ENCODE assay signal across 10 cellular contexts in the genomic region with DNA sequence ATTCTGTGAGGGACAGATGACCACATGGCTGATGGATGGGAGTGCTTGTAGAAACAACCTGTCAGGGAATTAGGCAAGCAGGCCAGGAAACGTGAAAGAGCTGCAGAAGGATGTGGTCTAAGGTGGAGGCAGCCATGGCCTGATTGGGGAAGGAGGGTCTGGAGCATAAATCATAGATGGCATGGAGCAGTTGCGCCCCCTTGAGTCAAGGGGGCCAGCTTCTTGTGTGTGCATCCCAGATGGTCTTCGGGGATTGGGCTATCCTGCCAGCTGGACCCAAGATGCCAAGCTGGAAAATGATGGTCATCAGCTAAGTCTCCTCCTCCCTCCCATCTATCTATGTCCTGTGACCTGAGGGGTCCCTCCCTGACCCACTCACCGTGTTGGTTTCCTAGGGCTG.
A peak's percentile ranks its signal among the peaks of the same experiment; 100 is the strongest.
DNase-seq lines count a peak whose midpoint lies in the region; ATAC-seq and TF ChIP-seq lines count a peak whose summit lies in the region.
"Had no signal": no experiment of that assay in that cellular context is flagged by ENCODE, and none has a peak within 500 bp of the region (broad histone marks: within the 10 kb centered on the region; RNA-seq: fewer than 3 reads in every experiment).

No MANE protein-coding gene starts in this region.

- H3K36me3 ChIP-seq in neural progenitor cell (no peaks in the 10 kb centered on the region), thyroid gland (no peaks in the 10 kb centered on the region), Peyer's patch (no peaks in the 10 kb centered on the region)

- H2AFZ ChIP-seq in neural progenitor cell (replicated peaks) = no peak overlapping the region

- no peak overlapping the region for H3K27ac ChIP-seq in neural progenitor cell
- H3K27ac ChIP-seq in thyroid gland = no peak overlapping the region
- no peak overlapping the region for H3K27ac ChIP-seq in Peyer's patch

- peak; percentile 54 for TF ChIP-seq CTCF in activated CD8-positive, alpha-beta T cell treated with anti-CD3 and anti-CD28 coated beads for 36 hours (IDR thresholded peaks at IDR 0.05)
- TF ChIP-seq CTCF in neural progenitor cell (IDR thresholded peaks at IDR 0.05) (peak; percentile 43), thyroid gland (IDR thresholded peaks at IDR 0.05) (peak in 2 of 6 experiments; percentile 25 to 27), Peyer's patch (IDR thresholded peaks at IDR 0.05) (peak in 1 of 6 experiments; percentile 18)

- H3K27me3 Mint-ChIP-seq in activated CD8-positive, alpha-beta memory T cell treated with anti-CD3 and anti-CD28 coated beads, Interleukin-2, amount 10 ng/mL, durations not matched to agents 7 days and 5 days = peaks cover 19% of the 10 kb centered on the region
- H3K27me3 Mint-ChIP-seq in activated CD8-positive, alpha-beta T cell treated with anti-CD3 and anti-CD28 coated beads for 36 hours = peaks cover 6% of the 10 kb centered on the region
- peaks cover 2% of the 10 kb centered on the region for H3K27me3 Mint-ChIP-seq in neural progenitor cell (ENCODE audit: insufficient read depth, low read depth)

- TF ChIP-seq RAD21 in Ishikawa (IDR thresholded peaks at IDR 0.05; ENCODE audit: low read depth) = peak; percentile 60

- no peak for TF ChIP-seq POLR2A in thyroid gland (IDR thresholded peaks at IDR 0.05)
- no peak for TF ChIP-seq POLR2A in Peyer's patch (IDR thresholded peaks at IDR 0.05)

- H3K27ac Mint-ChIP-seq in activated CD8-positive, alpha-beta memory T cell treated with anti-CD3 and anti-CD28 coated beads, Interleukin-2, amount 10 ng/mL, durations not matched to agents 7 days and 5 days = no peak overlapping the region
- H3K27ac Mint-ChIP-seq in activated CD8-positive, alpha-beta T cell treated with anti-CD3 and anti-CD28 coated beads for 36 hours = no peak overlapping the region
- no peak overlapping the region for H3K27ac Mint-ChIP-seq in neural progenitor cell

- intact Hi-C loops in activated CD8-positive, alpha-beta T cell treated with anti-CD3 and anti-CD28 coated beads for 36 hours (cut with micrococcal nuclease) = loop anchor here (5.0 kb wide), 1 partner anchor 71 kb away; no protein-coding TSS in a partner anchor
- intact Hi-C loops in thyroid gland (cut with DNase I) = no loop called here

- H3K4me1 ChIP-seq in neural progenitor cell = no peaks in the 10 kb centered on the region
- peaks cover 0 to 4% of the 10 kb centered on the region in 2 donors for H3K4me1 ChIP-seq in thyroid gland
- no peaks in the 10 kb centered on the region for H3K4me1 ChIP-seq in Peyer's patch

- POLR2A ChIA-PET in activated CD8-positive, alpha-beta T cell treated with anti-CD3 and anti-CD28 coated beads for 36 hours (lab: Charles Lee) = interaction anchor here (1.0 to 1.3 kb wide), 2 partner anchors 17 to 19 kb away, joined by 3 read pairs; no protein-coding TSS in a partner anchor

- H4K20me1 ChIP-seq in neural progenitor cell (ENCODE audit: low read depth) = no peaks in the 10 kb centered on the region

- no peak overlapping the region for H3K4me3 Mint-ChIP-seq in activated CD8-positive, alpha-beta memory T cell treated with anti-CD3 and anti-CD28 coated beads, Interleukin-2, amount 10 ng/mL, durations not matched to agents 7 days and 5 days
- no peak overlapping the region for H3K4me3 Mint-ChIP-seq in activated CD8-positive, alpha-beta T cell treated with anti-CD3 and anti-CD28 coated beads for 36 hours
- no peak overlapping the region for H3K4me3 Mint-ChIP-seq in neural progenitor cell

- no peaks in the 10 kb centered on the region for H3F3A ChIP-seq in neural progenitor cell (ENCODE audit: low read depth)

- H3K4me1 Mint-ChIP-seq in activated CD8-positive, alpha-beta memory T cell treated with anti-CD3 and anti-CD28 coated beads, Interleukin-2, amount 10 ng/mL, durations not matched to agents 7 days and 5 days = peaks cover 12% of the 10 kb centered on the region
- H3K4me1 Mint-ChIP-seq in activated CD8-positive, alpha-beta T cell treated with anti-CD3 and anti-CD28 coated beads for 36 hours (ENCODE audit: low read depth) = no peaks in the 10 kb centered on the region
- H3K4me1 Mint-ChIP-seq in neural progenitor cell = no peaks in the 10 kb centered on the region

- H3K27me3 ChIP-seq in neural progenitor cell (no peaks in the 10 kb centered on the region), thyroid gland (no peaks in the 10 kb centered on the region), Peyer's patch (no peaks in the 10 kb centered on the region)

- no peaks in the 10 kb centered on the region for H3K9me3 ChIP-seq in neural progenitor cell (ENCODE audit: low read depth)
- H3K9me3 ChIP-seq in thyroid gland = no peaks in the 10 kb centered on the region
- no peaks in the 10 kb centered on the region for H3K9me3 ChIP-seq in Peyer's patch

- 68 to 71% methylated on average over 4 of the region's 4 CpGs for WGBS in thyroid gland, 2 donors

- no peaks in the 10 kb centered on the region for H3K36me3 Mint-ChIP-seq in activated CD8-positive, alpha-beta memory T cell treated with anti-CD3 and anti-CD28 coated beads, Interleukin-2, amount 10 ng/mL, durations not matched to agents 7 days and 5 days
- H3K36me3 Mint-ChIP-seq in activated CD8-positive, alpha-beta T cell treated with anti-CD3 and anti-CD28 coated beads for 36 hours (ENCODE audit: low read depth) = no peaks in the 10 kb centered on the region
- no peaks in the 10 kb centered on the region for H3K36me3 Mint-ChIP-seq in neural progenitor cell
- H3K36me3 Mint-ChIP-seq: naive thymus-derived CD4-positive, alpha-beta T cell had no signal

- no peaks in the 10 kb centered on the region for H3K79me2 ChIP-seq in neural progenitor cell (ENCODE audit: low read depth)

- no peak for TF ChIP-seq EP300 in Ishikawa (IDR thresholded peaks at IDR 0.05; ENCODE audit: borderline replicate concordance)

- CTCF ChIA-PET in activated CD8-positive, alpha-beta memory T cell treated with anti-CD3 and anti-CD28 coated beads, Interleukin-2, amount 10 ng/mL, durations not matched to agents 7 days and 5 days (lab: Charles Lee) = interaction anchor here (0.7 to 6.3 kb wide), 17 partner anchors 9 to 119 kb away, joined by 3 to 56 read pairs (median 4); partner anchors contain the start of gene CLPB
- CTCF ChIA-PET in activated CD8-positive, alpha-beta T cell treated with anti-CD3 and anti-CD28 coated beads for 36 hours (lab: Charles Lee) = interaction anchor here (0.9 to 11.6 kb wide), 18 partner anchors 9 to 130 kb away, joined by 3 to 105 read pairs (median 4); no protein-coding TSS in a partner anchor

- no peaks in the 10 kb centered on the region for H3K9me3 Mint-ChIP-seq in activated CD8-positive, alpha-beta memory T cell treated with anti-CD3 and anti-CD28 coated beads, Interleukin-2, amount 10 ng/mL, durations not matched to agents 7 days and 5 days (ENCODE audit: low read depth)
- H3K9me3 Mint-ChIP-seq in activated CD8-positive, alpha-beta T cell treated with anti-CD3 and anti-CD28 coated beads for 36 hours = no peaks in the 10 kb centered on the region
- no peaks in the 10 kb centered on the region for H3K9me3 Mint-ChIP-seq in neural progenitor cell
- H3K9me3 Mint-ChIP-seq: naive thymus-derived CD4-positive, alpha-beta T cell had no signal

- H3K9ac ChIP-seq in neural progenitor cell = no peak overlapping the region

- no peak overlapping the region for H3K4me2 ChIP-seq in neural progenitor cell

- peak; percentile 66 for DNase-seq in activated CD8-positive, alpha-beta memory T cell treated with anti-CD3 and anti-CD28 coated beads, Interleukin-2, amount 10 ng/mL, durations not matched to agents 7 days and 5 days
- no peak for DNase-seq in activated CD8-positive, alpha-beta memory T cell treated with anti-CD3 and anti-CD28 coated beads, Interleukin-2, amount 50 U/mL, for 48 hours
- DNase-seq in activated CD8-positive, alpha-beta T cell treated with anti-CD3 and anti-CD28 coated beads for 36 hours = peak; percentile 71
- DNase-seq in neural progenitor cell (ENCODE audit: low spot score) = peak; percentile 36
- DNase-seq in NCI-H1436 (lab: John Stamatoyannopoulos, UW) = no peak
- DNase-seq in thyroid gland = no peak
- no peak for DNase-seq in Peyer's patch
- DNase-seq: NCI-H2171 had no signal

- no peak overlapping the region for H3K4me3 ChIP-seq in neural progenitor cell
- no peak overlapping the region for H3K4me3 ChIP-seq in thyroid gland (replicated peaks in 1 of 3)
- no peak overlapping the region for H3K4me3 ChIP-seq in Peyer's patch

- ATAC-seq in activated CD8-positive, alpha-beta memory T cell treated with anti-CD3 and anti-CD28 coated beads, Interleukin-2, amount 10 ng/mL, durations not matched to agents 7 days and 5 days = peak; percentile 73
- peak; percentile 64 for ATAC-seq in activated CD8-positive, alpha-beta T cell treated with anti-CD3 and anti-CD28 coated beads for 36 hours
- ATAC-seq: naive thymus-derived CD4-positive, alpha-beta T cell had no signal

TF ChIP-seq in Ishikawa, 13 proteins besides CTCF, POLR2A, EP300 and RAD21 (continues in another document):
- TF ChIP-seq ZBTB7A (IDR thresholded peaks at IDR 0.05; ENCODE audit: low read depth) (no peak), NFIC (IDR thresholded peaks at IDR 0.05) (no peak), REST (IDR thresholded peaks at IDR 0.05; ENCODE audit: low read depth) (no peak), TEAD4 (IDR thresholded peaks at IDR 0.05) (no peak), CEBPB (IDR thresholded peaks at IDR 0.05) (no peak), EGR1 (IDR thresholded peaks at IDR 0.05) (no peak), YY1 (IDR thresholded peaks at IDR 0.05; ENCODE audit: low read depth) (no peak)

Comparison
In these comparisons a context has a peak if more than half of its experiments do, and no peak if none do; other contexts are left out.
1. DNase-seq: peak in activated CD8-positive, alpha-beta memory T cell treated with anti-CD3 and anti-CD28 coated beads, Interleukin-2, amount 10 ng/mL, durations not matched to agents 7 days and 5 days (single experiment), activated CD8-positive, alpha-beta T cell treated with anti-CD3 and anti-CD28 coated beads for 36 hours (single experiment) and neural progenitor cell (single experiment); none in activated CD8-positive, alpha-beta memory T cell treated with anti-CD3 and anti-CD28 coated beads, Interleukin-2, amount 50 U/mL, for 48 hours (single experiment), NCI-H1436 (single experiment), thyroid gland (0 of 2) and Peyer's patch (0 of 3).